ENCODE assay signal across 10 cellular contexts in genomic region chr7:26167293-26167934, GRCh38. TPM values are rescaled to one million over a fixed set of nuclear protein-coding genes. Genes with fewer than 3 reads are reported as not detected.
DNase-seq lines count a peak whose midpoint lies in the region; ATAC-seq and TF ChIP-seq lines count a peak whose summit lies in the region.
"Had no signal": no experiment of that assay in that cellular context is flagged by ENCODE, and none has a peak within 500 bp of the region (broad histone marks: within the 10 kb centered on the region; RNA-seq: fewer than 3 reads in every experiment).

No MANE protein-coding gene starts in this region.

- intact Hi-C loops in psoas muscle (cut with DNase I): no loop called here

- 90 to 95% (median 94%) methylated on average over 3 of the region's 3 CpGs for WGBS in psoas muscle, 3 donors

- no peaks in the 10 kb centered on the region for H3K9me3 ChIP-seq in psoas muscle

- H2AFZ ChIP-seq in KMS-11 (ENCODE audit: low read depth): no peak overlapping the region

- DNase-seq in left kidney (ENCODE audit: low read depth, low spot score): peak; percentile 23
- no peak for DNase-seq in NOMO-1 treated with DMSO at 0.1 percent for 48 hours (lab: John Stamatoyannopoulos, UW; ENCODE audit: unreplicated experiment)
- DNase-seq in psoas muscle: no peak
- DNase-seq in NCI-H69 (lab: John Stamatoyannopoulos, UW): no peak
- DNase-seq in activated CD8-positive, alpha-beta memory T cell treated with anti-CD3 and anti-CD28 coated beads for 24 hours: no peak
- DNase-seq: cortex of kidney, left cardiac atrium had no signal

- peaks cover 100% of the 10 kb centered on the region for H3K79me2 ChIP-seq in KMS-11 (ENCODE audit: insufficient read depth, low read depth)

- peaks cover 34% of the 10 kb centered on the region for H4K20me1 ChIP-seq in KMS-11 (ENCODE audit: insufficient read depth)

- peak; percentile 69 for ATAC-seq in GM18858 (IDR thresholded peaks at IDR 0.05; ENCODE audit: unreplicated experiment)
- ATAC-seq in GM21619 (IDR thresholded peaks at IDR 0.05; ENCODE audit: unreplicated experiment): peak; percentile 79
- no peak for ATAC-seq in psoas muscle

- H3K36me3 ChIP-seq in KMS-11 (ENCODE audit: insufficient read depth) (no peaks in the 10 kb centered on the region; the same call in 1 of the 2 replicates), psoas muscle (ENCODE audit: insufficient read depth in 1 of 2, low read depth in 1 of 2) (peaks cover 10 to 45% of the 10 kb centered on the region in 2 donors)

- H3K9ac ChIP-seq in KMS-11: no peak overlapping the region

- no peak for TF ChIP-seq CTCF in KMS-11 (conservative IDR thresholded peaks at IDR 0.05; ENCODE audit: low read depth, low read length)
- TF ChIP-seq CTCF in psoas muscle (IDR thresholded peaks at IDR 0.05): no peak

- peaks cover 45% of the 10 kb centered on the region for H3K4me1 ChIP-seq in KMS-11 (ENCODE audit: low read depth, poor library complexity, severe bottlenecking)
- no peaks in the 10 kb centered on the region for H3K4me1 ChIP-seq in psoas muscle

- no peaks in the 10 kb centered on the region for H3K27me3 ChIP-seq in KMS-11 (ENCODE audit: insufficient read depth, low read depth)
- no peaks in the 10 kb centered on the region for H3K27me3 ChIP-seq in psoas muscle (ENCODE audit: insufficient read depth in 3 of 3, low read length in 2 of 3)

- H3K4me3 ChIP-seq in KMS-11 (IDR thresholded peaks at IDR 0.05; ENCODE audit: insufficient read depth, low read depth, low read length) (no peak overlapping the region), psoas muscle (no peak overlapping the region)

- no peak overlapping the region; the same call in 1 of the 2 replicates for H3K4me2 ChIP-seq in KMS-11

- H3K27ac ChIP-seq in KMS-11 (peak overlapping the region; percentile 22; the same call in 1 of the 2 replicates), psoas muscle (no peak overlapping the region)

RNA-seq across cellular contexts. Expression of gene NFE2L3, which starts 15.4 kb away (rescaled TPM):
- 1 to 10 TPM in 1 of 4 donors, under 1 TPM in 3; 0.44 to 1.1 (median 0.78) TPM for total RNA-seq in psoas muscle
- polyA plus RNA-seq in psoas muscle: 1 to 10 TPM in 1 of 3 donors, under 1 TPM in 2; 0.70 to 1.1 (median 0.72) TPM

RNA-seq across cellular contexts. Expression of gene HNRNPA2B1, which starts 33.1 kb away (rescaled TPM):
- total RNA-seq in psoas muscle: 100 to 1,000 TPM; 323 to 482 (median 452) TPM
- 100 to 1,000 TPM; 515 to 688 (median 663) TPM for polyA plus RNA-seq in psoas muscle

RNA-seq across cellular contexts. Expression of gene CBX3, which starts 34.1 kb away (rescaled TPM):
- total RNA-seq in psoas muscle: 10 to 100 TPM; 45.3 to 84.9 (median 66.7) TPM
- polyA plus RNA-seq in psoas muscle: 10 to 100 TPM; 71.6 to 97.0 (median 83.9) TPM

Comparison
In these comparisons a context has a peak if more than half of its experiments do, and no peak if none do; other contexts are left out.
1. ATAC-seq: peak in GM18858 (single experiment) and GM21619 (single experiment); none in psoas muscle (0 of 4).